26 cellular contexts compared by ENCODE assay signal in genomic region chr3:5791558-5791957, GRCh38.
DNase-seq lines count a peak whose midpoint lies in the region; ATAC-seq and TF ChIP-seq lines count a peak whose summit lies in the region.
"Had no signal": no experiment of that assay in that cellular context is flagged by ENCODE, and none has a peak within 500 bp of the region (broad histone marks: within the 10 kb centered on the region; RNA-seq: fewer than 3 reads in every experiment).

No MANE protein-coding gene starts in this region.

- H4K91ac ChIP-seq in mesenchymal stem cell (ENCODE audit: low read length) = no peak overlapping the region

- no peak overlapping the region for H2BK120ac ChIP-seq in mesenchymal stem cell (ENCODE audit: low read depth, low read length)

- CTCF ChIA-PET in Panc1 (lab: Charles Lee) = no interaction called here

- no peak overlapping the region for H4K8ac ChIP-seq in mesenchymal stem cell (ENCODE audit: low read length)

- no peak for ATAC-seq in Panc1
- no peak for ATAC-seq in HG02981 (IDR thresholded peaks at IDR 0.05; ENCODE audit: unreplicated experiment)
- no peak for ATAC-seq in HG02840 (IDR thresholded peaks at IDR 0.05; ENCODE audit: low FRiP score, unreplicated experiment)
- ATAC-seq: activated naive CD8-positive, alpha-beta T cell treated with anti-CD3 and anti-CD28 coated beads, Interleukin-2, amount 50 U/mL, for 24 hours; GM23338; left colon; Right ventricle myocardium inferior; stimulated activated memory B cell treated with anti-CD40 and anti-IgM and Interleukin-4, amounts not matched to agents 10 μg/mL and 1 μg/mL and 100 μg/mL, for 72 hours; upper lobe of right lung had no signal

- WGBS in mesenchymal stem cell = no CpG with 5 or more reads among the region's 1 CpG

- no peak overlapping the region for H2BK5ac ChIP-seq in mesenchymal stem cell (ENCODE audit: low read depth, low read length, poor library complexity, severe bottlenecking)

- no peak overlapping the region for H3K4ac ChIP-seq in mesenchymal stem cell (ENCODE audit: low read depth in 1 of 2, low read length in 2 of 2)

- no peak overlapping the region for H2AFZ ChIP-seq in mesenchymal stem cell (ENCODE audit: low read depth, low read length)
- H2AFZ ChIP-seq: GM23338, hepatocyte had no signal

- POLR2A ChIA-PET in Panc1 (lab: Charles Lee) = no interaction called here

- H3K18ac ChIP-seq in mesenchymal stem cell (ENCODE audit: low read depth in 1 of 2, low read length in 2 of 2) = no peak overlapping the region

- intact Hi-C loops in Panc1 (cut with micrococcal nuclease; ENCODE audit: unreplicated experiment) = no loop called here

- H3K27me3 ChIP-seq in Panc1 (ENCODE audit: control insufficient read depth, insufficient read depth, low read length) (no peaks in the 10 kb centered on the region), mesenchymal stem cell (ENCODE audit: control insufficient read depth in 1 of 2, insufficient read depth in 1 of 2, low read length in 2 of 2) (no peaks in the 10 kb centered on the region)
- H3K27me3 ChIP-seq: BLaER1, hepatocyte, ovary, upper lobe of right lung had no signal

- H3K14ac ChIP-seq in mesenchymal stem cell (ENCODE audit: low read length in 2 of 2) = no peak overlapping the region

- H3K4me3 ChIP-seq in Panc1 (ENCODE audit: low read depth in 2 of 2, low read length in 2 of 2) (no peak overlapping the region), astrocyte of the spinal cord (ENCODE audit: low read depth, low read length) (no peak overlapping the region), mesenchymal stem cell (ENCODE audit: insufficient read depth in 1 of 2, low read depth in 1 of 2, low read length in 2 of 2) (no peak overlapping the region)
- H3K4me3 ChIP-seq: BLaER1, GM23338, hepatocyte, ovary, upper lobe of right lung had no signal

- H3K4me2 ChIP-seq in mesenchymal stem cell (ENCODE audit: low read length, poor library complexity, severe bottlenecking) = no peak overlapping the region
- H3K4me2 ChIP-seq: BLaER1, GM23338, hepatocyte, KMS-11 had no signal

- DNase-seq in DMS53 treated with DMSO at 0.1 percent for 48 hours (lab: John Stamatoyannopoulos, UW; ENCODE audit: unreplicated experiment) = peak; percentile 22
- DNase-seq in Panc1 (ENCODE audit: low read depth, low spot score) = peak; percentile 20
- DNase-seq in astrocyte of the spinal cord (ENCODE audit: low read depth, low spot score) = peak; percentile 82
- DNase-seq in mesenchymal stem cell = peak; percentile 45
- no peak for DNase-seq in NCI-H82 treated with DMSO at 0.1 percent for 48 hours (lab: John Stamatoyannopoulos, UW; ENCODE audit: unreplicated experiment)
- DNase-seq in HUDEP-2 (lab: John Stamatoyannopoulos, UW; ENCODE audit: unreplicated experiment in 76 of 76) = no peak
- DNase-seq: activated CD4-positive, alpha-beta T cell treated with anti-CD3 and anti-CD28 coated beads, Interleukin-2, amount 50 U/mL, for 48 hours; activated naive CD8-positive, alpha-beta T cell treated with anti-CD3 and anti-CD28 coated beads, Interleukin-2, amount 50 U/mL, for 24 hours; activated T-cell treated with anti-CD3 and anti-CD28 coated beads, Interleukin-2, amount 50 U/mL, for 48 hours; HFFc6; left colon; NCI-H1417 treated with DMSO at 0.1 percent for 48 hours; NCI-H2081 treated with DMSO at 0.1 percent for 48 hours; NCI-H226; NCI-H748 treated with DMSO at 0.1 percent for 48 hours; ovary; T-helper 2 cell; upper lobe of right lung had no signal

- TF ChIP-seq CTCF in Panc1 (IDR thresholded peaks at IDR 0.05) (no peak), astrocyte of the spinal cord (IDR thresholded peaks at IDR 0.05; ENCODE audit: low read depth, low read length) (no peak)

- no peak overlapping the region for H3K23ac ChIP-seq in mesenchymal stem cell (ENCODE audit: low read length in 2 of 2)

- no peaks in the 10 kb centered on the region for H3K9me3 ChIP-seq in Panc1 (ENCODE audit: control insufficient read depth, insufficient read depth, low read depth, low read length)
- no peaks in the 10 kb centered on the region for H3K9me3 ChIP-seq in mesenchymal stem cell (ENCODE audit: control insufficient read depth, low read length)
- H3K9me3 ChIP-seq: ovary, upper lobe of right lung had no signal

- no TSS peak for BruUV-seq in Panc1 (replicated peaks; lab: Mats Ljungman, UMichigan)

- in situ Hi-C loops in Panc1 (cut with HindIII; ENCODE audit: low pct_unique_long_range_greater_than_20kb, low sequenced_read_pairs) (no loop called here), astrocyte of the spinal cord (cut with HindIII; ENCODE audit: low sequenced_read_pairs) (no loop called here)

- no peaks in the 10 kb centered on the region for H3K79me1 ChIP-seq in mesenchymal stem cell (replicated peaks; ENCODE audit: low read length, poor library complexity, severe bottlenecking)

- no peak overlapping the region for H3K9ac ChIP-seq in mesenchymal stem cell (ENCODE audit: low read length)
- H3K9ac ChIP-seq: BLaER1, KMS-11 had no signal

- H3K36me3 ChIP-seq in Panc1 (ENCODE audit: control insufficient read depth, insufficient read depth, low read length) (no peaks in the 10 kb centered on the region), mesenchymal stem cell (ENCODE audit: control insufficient read depth in 1 of 2, insufficient read depth in 2 of 2, low read depth in 1 of 2, low read length in 2 of 2) (no peaks in the 10 kb centered on the region)
- H3K36me3 ChIP-seq: BLaER1, ovary, upper lobe of right lung had no signal

- H3K4me1 ChIP-seq in Panc1 (ENCODE audit: control insufficient read depth, insufficient read depth, low read length) (no peaks in the 10 kb centered on the region), mesenchymal stem cell (ENCODE audit: control insufficient read depth, insufficient read depth, low read depth, low read length) (no peaks in the 10 kb centered on the region)
- H3K4me1 ChIP-seq: BLaER1, upper lobe of right lung had no signal

- H3K27ac ChIP-seq in Panc1 (ENCODE audit: low read length) (no peak overlapping the region), mesenchymal stem cell (ENCODE audit: low read length, poor library complexity, severe bottlenecking) (no peak overlapping the region)
- H3K27ac ChIP-seq: BLaER1, hepatocyte, KMS-11, ovary, upper lobe of right lung had no signal

- no peak overlapping the region for H2BK12ac ChIP-seq in mesenchymal stem cell (ENCODE audit: low read length in 2 of 2)

- no peak overlapping the region for H2AK5ac ChIP-seq in mesenchymal stem cell (ENCODE audit: low read length, severe bottlenecking)

- no peak overlapping the region for H2BK15ac ChIP-seq in mesenchymal stem cell (ENCODE audit: low read depth, poor library complexity, severe bottlenecking)

Comparison
In these comparisons a context has a peak if more than half of its experiments do, and no peak if none do; other contexts are left out.
1. DNase-seq: peak in DMS53 treated with DMSO at 0.1 percent for 48 hours (single experiment), Panc1 (single experiment), astrocyte of the spinal cord (single experiment) and mesenchymal stem cell (single experiment); none in NCI-H82 treated with DMSO at 0.1 percent for 48 hours (single experiment) and HUDEP-2 (0 of 76).